27 cellular contexts compared by ENCODE assay signal in the genomic region with DNA sequence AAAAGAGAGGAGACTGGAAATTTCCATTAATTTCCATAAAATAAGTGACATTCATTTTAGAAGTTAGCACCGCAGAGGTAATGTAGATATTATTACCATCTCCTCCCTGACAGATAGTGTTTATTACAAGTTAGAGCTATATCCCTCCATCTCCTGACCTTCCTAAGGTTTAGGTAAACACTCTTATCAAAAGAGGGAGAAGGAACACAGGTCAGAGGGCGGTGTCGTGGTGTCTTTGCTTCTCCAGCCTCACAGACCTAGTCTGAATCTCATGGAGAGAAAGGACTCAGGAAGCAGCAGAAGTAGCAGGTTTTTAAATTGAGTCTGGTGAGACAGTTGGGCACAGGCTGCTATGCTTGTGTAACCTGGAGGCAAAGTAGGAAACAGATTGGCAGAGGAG. TPM values are rescaled to one million over a fixed set of nuclear protein-coding genes. Genes with fewer than 3 reads are reported as not detected.
DNase-seq lines count a peak whose midpoint lies in the region; ATAC-seq, FAIRE-seq and TF ChIP-seq lines count a peak whose summit lies in the region.
"Had no signal": no experiment of that assay in that cellular context is flagged by ENCODE, and none has a peak within 500 bp of the region (broad histone marks: within the 10 kb centered on the region; RNA-seq: fewer than 3 reads in every experiment).

No MANE protein-coding gene starts in this region.

- TF ChIP-seq CTCF in esophagus muscularis mucosa (IDR thresholded peaks at IDR 0.05) (no peak), psoas muscle (IDR thresholded peaks at IDR 0.05) (no peak)

- no peak overlapping the region for H3K4me3 ChIP-seq in esophagus muscularis mucosa
- no peak overlapping the region for H3K4me3 ChIP-seq in small intestine (ENCODE audit: low read depth in 1 of 2, low read length in 2 of 2)
- no peak overlapping the region for H3K4me3 ChIP-seq in psoas muscle
- H3K4me3 ChIP-seq: BLaER1, GM12878 had no signal

- no peak for TF ChIP-seq POLR2A in esophagus muscularis mucosa (IDR thresholded peaks at IDR 0.05; ENCODE audit: low read depth)

- H3K27ac ChIP-seq in esophagus muscularis mucosa (replicated peaks in 1 of 4) = no peak overlapping the region
- H3K27ac ChIP-seq in small intestine (ENCODE audit: low read depth in 1 of 2, low read length in 1 of 2) = no peak overlapping the region
- no peak overlapping the region for H3K27ac ChIP-seq in psoas muscle
- H3K27ac ChIP-seq: BLaER1 had no signal

- FAIRE-seq in small intestine (lab: Jason Lieb, UNC) = no peak
- FAIRE-seq: A204.1, GM12878, GM12892, GM18507, GM19239 had no signal

- TF ChIP-seq EP300 in esophagus muscularis mucosa (IDR thresholded peaks at IDR 0.05) = no peak

- 86% methylated on average over 3 of the region's 3 CpGs for WGBS in esophagus muscularis mucosa
- 23 to 60% (median 47%) methylated on average over 3 of the region's 3 CpGs for WGBS in small intestine, 3 donors
- 93 to 95% (median 93%) methylated on average over 3 of the region's 3 CpGs for WGBS in psoas muscle, 3 donors

- H3K9me3 ChIP-seq in esophagus muscularis mucosa (no peaks in the 10 kb centered on the region), small intestine (ENCODE audit: control insufficient read depth, low read depth) (no peaks in the 10 kb centered on the region), psoas muscle (no peaks in the 10 kb centered on the region)
- H3K9me3 ChIP-seq: BE2C, BLaER1 had no signal

- ATAC-seq in left colon (peak; percentile 86), HG03378 (IDR thresholded peaks at IDR 0.05; ENCODE audit: unreplicated experiment) (no peak), psoas muscle (no peak), HG03095 (IDR thresholded peaks at IDR 0.05; ENCODE audit: unreplicated experiment) (no peak)
- ATAC-seq: GM12878 had no signal

- DNase-seq in esophagus muscularis mucosa (ENCODE audit: extremely low spot score) = peak; percentile 14
- DNase-seq in left colon = no peak
- peak; percentile 60 for DNase-seq in small intestine
- no peak for DNase-seq in psoas muscle
- DNase-seq: 8988T; ACHN; BE2C; C1 segment of cervical spinal cord; CD4-positive, alpha-beta memory T cell; CD4-positive, CD25-positive, alpha-beta regulatory T cell; CD8-positive, alpha-beta memory T cell; COR-L47; DMS 273 treated with DMSO at 0.1 percent for 48 hours; DMS153; DMS53; DMS79; DND-41; EL; GDM1 had no signal

- no peaks in the 10 kb centered on the region for H3K27me3 ChIP-seq in esophagus muscularis mucosa
- no peaks in the 10 kb centered on the region for H3K27me3 ChIP-seq in small intestine (ENCODE audit: control insufficient read depth in 2 of 2, insufficient read depth in 2 of 2, low read length in 2 of 2)
- no peaks in the 10 kb centered on the region for H3K27me3 ChIP-seq in psoas muscle (ENCODE audit: insufficient read depth in 3 of 3, low read length in 2 of 3)
- H3K27me3 ChIP-seq: BE2C, BLaER1 had no signal

- intact Hi-C loops in esophagus muscularis mucosa (cut with DNase I) (no loop called here), left colon (cut with DNase I, micrococcal nuclease) (no loop called here), psoas muscle (cut with DNase I) (no loop called here)

- H3K36me3 ChIP-seq in esophagus muscularis mucosa = peaks cover 0 to 3% (median 0%) of the 10 kb centered on the region in 4 donors
- H3K36me3 ChIP-seq in small intestine (ENCODE audit: control insufficient read depth in 2 of 2, insufficient read depth in 2 of 2, low read length in 2 of 2) = no peaks in the 10 kb centered on the region
- H3K36me3 ChIP-seq in psoas muscle (ENCODE audit: insufficient read depth in 1 of 2, low read depth in 1 of 2) = peaks cover 0 to 2% of the 10 kb centered on the region in 2 donors
- H3K36me3 ChIP-seq: BE2C, BLaER1 had no signal

- no peaks in the 10 kb centered on the region for H3K4me1 ChIP-seq in esophagus muscularis mucosa
- H3K4me1 ChIP-seq in small intestine (ENCODE audit: control insufficient read depth in 2 of 2, insufficient read depth in 1 of 2, low read depth in 1 of 2, low read length in 1 of 2) = peaks cover 0 to 3% of the 10 kb centered on the region in 2 donors
- no peaks in the 10 kb centered on the region for H3K4me1 ChIP-seq in psoas muscle
- H3K4me1 ChIP-seq: BE2C, BLaER1 had no signal

RNA-seq across cellular contexts. Expression of gene POC1B, which starts 11.5 kb away (rescaled TPM):
- total RNA-seq in esophagus muscularis mucosa = 10 to 100 TPM; 19.6 to 22.4 (median 20.0) TPM
- total RNA-seq in left colon = 10 to 100 TPM; 26.6 to 27.0 TPM
- 10 to 100 TPM; 14.1 to 17.0 (median 15.7) TPM for polyA plus RNA-seq in small intestine
- 1 to 10 TPM; 4.9 to 8.1 (median 5.7) TPM for total RNA-seq in psoas muscle
- polyA plus RNA-seq in psoas muscle = 1 to 10 TPM; 2.9 to 7.3 (median 3.1) TPM

RNA-seq across cellular contexts. Expression of gene GALNT4, which starts 12.8 kb away (rescaled TPM):
- total RNA-seq in esophagus muscularis mucosa (1 to 10 TPM; 5.0 to 6.2 (median 5.4) TPM), left colon (10 to 100 TPM; 47.4 to 57.1 TPM), psoas muscle (1 to 10 TPM; 1.2 to 1.6 (median 1.3) TPM)
- polyA plus RNA-seq in small intestine (10 to 100 TPM in 1 of 3 donors, 1 to 10 TPM in 2; 3.2 to 16.1 (median 5.8) TPM), psoas muscle (1 to 10 TPM in 1 of 3 donors, under 1 TPM in 2; 0.42 to 1.2 (median 0.82) TPM)

Comparison
In these comparisons a context has a peak if more than half of its experiments do, and no peak if none do; other contexts are left out.
1. DNase-seq: peak in esophagus muscularis mucosa (single experiment) and small intestine (single experiment); none in left colon (0 of 2) and psoas muscle (0 of 2).
2. RNA of gene GALNT4, which starts 12.8 kb away (total RNA-seq): 47.4 to 57.1 TPM in left colon; 5.0 to 6.2 TPM in esophagus muscularis mucosa and 1.2 to 1.6 TPM in psoas muscle; every median in the first group is over 4 times any median in the second.